9 cellular contexts compared by ENCODE assay signal in genomic region chr9:131714161-131714646, GRCh38. TPM values are rescaled to one million over a fixed set of nuclear protein-coding genes. Genes with fewer than 3 reads are reported as not detected.
DNase-seq lines count a peak whose midpoint lies in the region; ATAC-seq and TF ChIP-seq lines count a peak whose summit lies in the region.
"Had no signal": no experiment of that assay in that cellular context is flagged by ENCODE, and none has a peak within 500 bp of the region (broad histone marks: within the 10 kb centered on the region; RNA-seq: fewer than 3 reads in every experiment).

No MANE protein-coding gene starts in this region.

- no peak for TF ChIP-seq CTCF in fibroblast of pulmonary artery (IDR thresholded peaks at IDR 0.05; ENCODE audit: low read length, missing control alignments)
- no peak for TF ChIP-seq CTCF in omental fat pad (IDR thresholded peaks at IDR 0.05)

- intact Hi-C loops in activated T-helper 1 cell treated with anti-CD3 and anti-CD28 coated beads, Interleukin-12 subunit alpha, Interleukin-12 subunit beta, Interleukin-2, Interleukin-4 antibody, amounts not matched to agents 30 ng/mL and 10 ng/mL and 1 ng/mL, durations not matched to agents 14 hours and 24 hours and 36 hours (cut with micrococcal nuclease): no loop called here

- H3K27ac Mint-ChIP-seq in activated T-helper 1 cell treated with anti-CD3 and anti-CD28 coated beads, Interleukin-12 subunit alpha, Interleukin-12 subunit beta, Interleukin-2, Interleukin-4 antibody, amounts not matched to agents 30 ng/mL and 10 ng/mL and 1 ng/mL, durations not matched to agents 14 hours and 24 hours and 36 hours: peak overlapping the region; percentile 40
- no peak overlapping the region for H3K27ac Mint-ChIP-seq in activated CD4-positive, alpha-beta memory T cell treated with anti-CD3 and anti-CD28 coated beads, Interleukin-2, amount 10 ng/mL, durations not matched to agents 7 days and 5 days

- ATAC-seq in omental fat pad (ENCODE audit: low FRiP score) (peak; percentile 49), GM18870 (IDR thresholded peaks at IDR 0.05; ENCODE audit: unreplicated experiment) (no peak)

- H3K36me3 ChIP-seq in ACC112 (ENCODE audit: insufficient read depth, low read length): no peaks in the 10 kb centered on the region

- H3K4me1 Mint-ChIP-seq in activated T-helper 1 cell treated with anti-CD3 and anti-CD28 coated beads, Interleukin-12 subunit alpha, Interleukin-12 subunit beta, Interleukin-2, Interleukin-4 antibody, amounts not matched to agents 30 ng/mL and 10 ng/mL and 1 ng/mL, durations not matched to agents 14 hours and 24 hours and 36 hours (ENCODE audit: low read depth): peaks cover 78% of the 10 kb centered on the region
- peaks cover 66% of the 10 kb centered on the region for H3K4me1 Mint-ChIP-seq in activated CD4-positive, alpha-beta memory T cell treated with anti-CD3 and anti-CD28 coated beads, Interleukin-2, amount 10 ng/mL, durations not matched to agents 7 days and 5 days

- POLR2A ChIA-PET in activated CD4-positive, alpha-beta memory T cell treated with anti-CD3 and anti-CD28 coated beads, Interleukin-2, amount 10 ng/mL, durations not matched to agents 7 days and 5 days (lab: Charles Lee): interaction anchor here (1.2 to 7.4 kb wide), 2 partner anchors 17 to 18 kb away, joined by 4 to 106 read pairs; no protein-coding TSS in a partner anchor

- peaks cover 22% of the 10 kb centered on the region for H3K4me1 ChIP-seq in ACC112 (ENCODE audit: control insufficient read depth, insufficient read depth, low read length, unreplicated experiment)

- no peaks in the 10 kb centered on the region for H3K27me3 ChIP-seq in ACC112 (ENCODE audit: insufficient read depth, low read length)

- H3K4me3 ChIP-seq in ACC112 (ENCODE audit: low read depth, low read length) (peak overlapping the region; percentile 52), fibroblast of pulmonary artery (replicated peaks; ENCODE audit: low read depth, low read length) (peak overlapping the region; percentile 22)

- peak overlapping the region; percentile 95 for H3K27ac ChIP-seq in ACC112 (ENCODE audit: low read depth, low read length)

- H3K27me3 Mint-ChIP-seq in activated T-helper 1 cell treated with anti-CD3 and anti-CD28 coated beads, Interleukin-12 subunit alpha, Interleukin-12 subunit beta, Interleukin-2, Interleukin-4 antibody, amounts not matched to agents 30 ng/mL and 10 ng/mL and 1 ng/mL, durations not matched to agents 14 hours and 24 hours and 36 hours (ENCODE audit: insufficient read depth): no peaks in the 10 kb centered on the region
- H3K27me3 Mint-ChIP-seq in activated CD4-positive, alpha-beta memory T cell treated with anti-CD3 and anti-CD28 coated beads, Interleukin-2, amount 10 ng/mL, durations not matched to agents 7 days and 5 days: no peaks in the 10 kb centered on the region

- peak overlapping the region; percentile 78 for H2AFZ ChIP-seq in ACC112 (ENCODE audit: low read length, unreplicated experiment)

- H3K36me3 Mint-ChIP-seq in activated T-helper 1 cell treated with anti-CD3 and anti-CD28 coated beads, Interleukin-12 subunit alpha, Interleukin-12 subunit beta, Interleukin-2, Interleukin-4 antibody, amounts not matched to agents 30 ng/mL and 10 ng/mL and 1 ng/mL, durations not matched to agents 14 hours and 24 hours and 36 hours (ENCODE audit: low read depth): peaks cover 34% of the 10 kb centered on the region
- peaks cover 56% of the 10 kb centered on the region for H3K36me3 Mint-ChIP-seq in activated CD4-positive, alpha-beta memory T cell treated with anti-CD3 and anti-CD28 coated beads, Interleukin-2, amount 10 ng/mL, durations not matched to agents 7 days and 5 days (ENCODE audit: low read depth)

- DNase-seq in activated T-helper 1 cell treated with anti-CD3 and anti-CD28 coated beads, Interleukin-12 subunit alpha, Interleukin-12 subunit beta, Interleukin-2, Interleukin-4 antibody, amounts not matched to agents 30 ng/mL and 10 ng/mL and 1 ng/mL, durations not matched to agents 14 hours and 24 hours and 36 hours (ENCODE audit: low spot score): no peak
- DNase-seq in fibroblast of pulmonary artery (ENCODE audit: low read depth): peak; percentile 93
- DNase-seq in omental fat pad (ENCODE audit: low spot score): no peak
- no peak for DNase-seq in activated CD4-positive, alpha-beta memory T cell treated with anti-CD3 and anti-CD28 coated beads, Interleukin-2, amount 10 ng/mL, durations not matched to agents 7 days and 5 days
- DNase-seq in hypothalamus (lab: John Stamatoyannopoulos, UW): no peak
- DNase-seq in HuH-7 (ENCODE audit: low spot score): no peak
- DNase-seq: activated CD4-positive, CD25-positive, alpha-beta regulatory T cell had no signal

- CTCF ChIA-PET in activated CD4-positive, alpha-beta memory T cell treated with anti-CD3 and anti-CD28 coated beads, Interleukin-2, amount 10 ng/mL, durations not matched to agents 7 days and 5 days (lab: Charles Lee): interaction anchor here (0.5 to 0.6 kb wide), 2 partner anchors 79 to 116 kb away, joined by 3 read pairs; no protein-coding TSS in a partner anchor

- no peaks in the 10 kb centered on the region for H3K9me3 Mint-ChIP-seq in activated T-helper 1 cell treated with anti-CD3 and anti-CD28 coated beads, Interleukin-12 subunit alpha, Interleukin-12 subunit beta, Interleukin-2, Interleukin-4 antibody, amounts not matched to agents 30 ng/mL and 10 ng/mL and 1 ng/mL, durations not matched to agents 14 hours and 24 hours and 36 hours
- no peaks in the 10 kb centered on the region for H3K9me3 Mint-ChIP-seq in activated CD4-positive, alpha-beta memory T cell treated with anti-CD3 and anti-CD28 coated beads, Interleukin-2, amount 10 ng/mL, durations not matched to agents 7 days and 5 days

- peaks cover 42% of the 10 kb centered on the region for H3K79me2 ChIP-seq in ACC112 (ENCODE audit: control insufficient read depth, insufficient read depth, low read length, unreplicated experiment)

- no peak overlapping the region for H3K4me3 Mint-ChIP-seq in activated T-helper 1 cell treated with anti-CD3 and anti-CD28 coated beads, Interleukin-12 subunit alpha, Interleukin-12 subunit beta, Interleukin-2, Interleukin-4 antibody, amounts not matched to agents 30 ng/mL and 10 ng/mL and 1 ng/mL, durations not matched to agents 14 hours and 24 hours and 36 hours
- H3K4me3 Mint-ChIP-seq in activated CD4-positive, alpha-beta memory T cell treated with anti-CD3 and anti-CD28 coated beads, Interleukin-2, amount 10 ng/mL, durations not matched to agents 7 days and 5 days: no peak overlapping the region

RNA-seq across cellular contexts. Expression of gene RAPGEF1, which starts 25.7 kb away (rescaled TPM):
- 168 and 172 TPM in 2 replicates for total RNA-seq in activated T-helper 1 cell treated with anti-CD3 and anti-CD28 coated beads, Interleukin-12 subunit alpha, Interleukin-12 subunit beta, Interleukin-2, Interleukin-4 antibody, amounts not matched to agents 30 ng/mL and 10 ng/mL and 1 ng/mL, durations not matched to agents 14 hours and 24 hours and 36 hours
- 10 to 100 TPM; 37.5 to 89.0 (median 62.8) TPM for total RNA-seq in omental fat pad
- 100 to 1,000 TPM; 149 to 158 TPM for total RNA-seq in activated CD4-positive, alpha-beta memory T cell treated with anti-CD3 and anti-CD28 coated beads, Interleukin-2, amount 10 ng/mL, durations not matched to agents 7 days and 5 days
